Comparison of ENCODE assay signal across 1 cellular context in the genomic region with DNA sequence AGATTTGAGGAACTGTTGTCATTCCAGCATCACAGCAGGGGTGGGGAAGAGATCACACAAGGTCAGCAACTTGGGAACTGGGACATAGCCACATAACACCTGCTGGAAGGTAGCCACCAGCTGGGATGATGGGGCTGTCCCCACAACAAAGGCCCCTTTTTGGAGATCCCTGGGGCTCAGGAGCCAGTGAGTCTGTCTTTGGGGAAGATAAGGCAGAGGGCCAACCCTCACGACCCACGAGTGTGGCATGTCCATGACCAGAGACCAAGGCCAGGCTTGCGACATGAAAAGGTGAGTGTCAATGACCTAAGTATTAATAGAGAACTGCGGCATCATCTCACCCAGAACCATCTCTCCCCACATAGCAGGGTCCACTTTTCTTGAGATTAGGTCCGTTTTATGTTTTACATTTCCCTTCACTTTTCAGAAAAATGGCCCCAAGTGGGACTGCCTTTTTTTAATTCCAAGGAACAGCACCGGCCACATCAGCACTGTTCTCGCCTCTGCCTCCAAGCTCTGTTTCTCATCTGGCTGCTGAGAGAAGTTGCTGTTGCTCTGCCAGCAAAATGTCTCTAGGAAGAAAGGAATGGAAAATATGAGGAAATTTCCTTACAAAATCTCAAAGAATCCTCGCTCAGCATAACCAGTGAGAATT.
TF ChIP-seq lines count a peak whose summit lies in the region.

No MANE protein-coding gene starts in this region.

TF ChIP-seq in HepG2, 621 proteins besides CTCF, POLR2A, EP300 and RAD21 (continued from another document and continues in another):
- TF ChIP-seq, protein P1, sequence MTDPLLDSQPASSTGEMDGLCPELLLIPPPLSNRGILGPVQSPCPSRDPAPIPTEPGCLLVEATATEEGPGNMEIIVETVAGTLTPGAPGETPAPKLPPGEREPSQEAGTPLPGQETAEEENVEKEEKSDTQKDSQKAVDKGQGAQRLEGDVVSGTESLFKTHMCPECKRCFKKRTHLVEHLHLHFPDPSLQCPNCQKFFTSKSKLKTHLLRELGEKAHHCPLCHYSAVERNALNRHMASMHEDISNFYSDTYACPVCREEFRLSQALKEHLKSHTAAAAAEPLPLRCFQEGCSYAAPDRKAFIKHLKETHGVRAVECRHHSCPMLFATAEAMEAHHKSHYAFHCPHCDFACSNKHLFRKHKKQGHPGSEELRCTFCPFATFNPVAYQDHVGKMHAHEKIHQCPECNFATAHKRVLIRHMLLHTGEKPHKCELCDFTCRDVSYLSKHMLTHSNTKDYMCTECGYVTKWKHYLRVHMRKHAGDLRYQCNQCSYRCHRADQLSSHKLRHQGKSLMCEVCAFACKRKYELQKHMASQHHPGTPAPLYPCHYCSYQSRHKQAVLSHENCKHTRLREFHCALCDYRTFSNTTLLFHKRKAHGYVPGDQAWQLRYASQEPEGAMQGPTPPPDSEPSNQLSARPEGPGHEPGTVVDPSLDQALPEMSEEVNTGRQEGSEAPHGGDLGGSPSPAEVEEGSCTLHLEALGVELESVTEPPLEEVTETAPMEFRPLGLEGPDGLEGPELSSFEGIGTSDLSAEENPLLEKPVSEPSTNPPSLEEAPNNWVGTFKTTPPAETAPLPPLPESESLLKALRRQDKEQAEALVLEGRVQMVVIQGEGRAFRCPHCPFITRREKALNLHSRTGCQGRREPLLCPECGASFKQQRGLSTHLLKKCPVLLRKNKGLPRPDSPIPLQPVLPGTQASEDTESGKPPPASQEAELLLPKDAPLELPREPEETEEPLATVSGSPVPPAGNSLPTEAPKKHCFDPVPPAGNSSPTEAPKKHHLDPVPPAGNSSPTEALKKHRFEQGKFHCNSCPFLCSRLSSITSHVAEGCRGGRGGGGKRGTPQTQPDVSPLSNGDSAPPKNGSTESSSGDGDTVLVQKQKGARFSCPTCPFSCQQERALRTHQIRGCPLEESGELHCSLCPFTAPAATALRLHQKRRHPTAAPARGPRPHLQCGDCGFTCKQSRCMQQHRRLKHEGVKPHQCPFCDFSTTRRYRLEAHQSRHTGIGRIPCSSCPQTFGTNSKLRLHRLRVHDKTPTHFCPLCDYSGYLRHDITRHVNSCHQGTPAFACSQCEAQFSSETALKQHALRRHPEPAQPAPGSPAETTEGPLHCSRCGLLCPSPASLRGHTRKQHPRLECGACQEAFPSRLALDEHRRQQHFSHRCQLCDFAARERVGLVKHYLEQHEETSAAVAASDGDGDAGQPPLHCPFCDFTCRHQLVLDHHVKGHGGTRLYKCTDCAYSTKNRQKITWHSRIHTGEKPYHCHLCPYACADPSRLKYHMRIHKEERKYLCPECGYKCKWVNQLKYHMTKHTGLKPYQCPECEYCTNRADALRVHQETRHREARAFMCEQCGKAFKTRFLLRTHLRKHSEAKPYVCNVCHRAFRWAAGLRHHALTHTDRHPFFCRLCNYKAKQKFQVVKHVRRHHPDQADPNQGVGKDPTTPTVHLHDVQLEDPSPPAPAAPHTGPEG (CRISPR knock-in tag; IDR thresholded peaks at IDR 0.05): no peak
- TF ChIP-seq SMAD1 (CRISPR knock-in tag; IDR thresholded peaks at IDR 0.05; ENCODE audit: borderline replicate concordance, low read depth): 0 out of 2 replicates have a peak, but pooled peaks have one; percentile 18
- TF ChIP-seq, protein P2, sequence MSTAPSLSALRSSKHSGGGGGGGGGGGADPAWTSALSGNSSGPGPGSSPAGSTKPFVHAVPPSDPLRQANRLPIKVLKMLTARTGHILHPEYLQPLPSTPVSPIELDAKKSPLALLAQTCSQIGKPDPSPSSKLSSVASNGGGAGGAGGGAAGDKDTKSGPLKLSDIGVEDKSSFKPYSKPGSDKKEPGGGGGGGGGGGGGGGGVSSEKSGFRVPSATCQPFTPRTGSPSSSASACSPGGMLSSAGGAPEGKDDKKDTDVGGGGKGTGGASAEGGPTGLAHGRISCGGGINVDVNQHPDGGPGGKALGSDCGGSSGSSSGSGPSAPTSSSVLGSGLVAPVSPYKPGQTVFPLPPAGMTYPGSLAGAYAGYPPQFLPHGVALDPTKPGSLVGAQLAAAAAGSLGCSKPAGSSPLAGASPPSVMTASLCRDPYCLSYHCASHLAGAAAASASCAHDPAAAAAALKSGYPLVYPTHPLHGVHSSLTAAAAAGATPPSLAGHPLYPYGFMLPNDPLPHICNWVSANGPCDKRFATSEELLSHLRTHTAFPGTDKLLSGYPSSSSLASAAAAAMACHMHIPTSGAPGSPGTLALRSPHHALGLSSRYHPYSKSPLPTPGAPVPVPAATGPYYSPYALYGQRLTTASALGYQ (CRISPR knock-in tag; IDR thresholded peaks at IDR 0.05): no peak; the same call in 1 of the 2 replicates
- TF ChIP-seq ZBTB38 (CRISPR knock-in tag; IDR thresholded peaks at IDR 0.05): peak; percentile 33
- TF ChIP-seq ZNF737 (CRISPR knock-in tag; IDR thresholded peaks at IDR 0.05; ENCODE audit: borderline replicate concordance): no peak
- no peak for TF ChIP-seq ZNF383 (CRISPR knock-in tag; IDR thresholded peaks at IDR 0.05; ENCODE audit: borderline replicate concordance)
- TF ChIP-seq, protein P3, sequence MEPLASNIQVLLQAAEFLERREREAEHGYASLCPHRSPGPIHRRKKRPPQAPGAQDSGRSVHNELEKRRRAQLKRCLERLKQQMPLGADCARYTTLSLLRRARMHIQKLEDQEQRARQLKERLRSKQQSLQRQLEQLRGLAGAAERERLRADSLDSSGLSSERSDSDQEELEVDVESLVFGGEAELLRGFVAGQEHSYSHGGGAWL (CRISPR knock-in tag; IDR thresholded peaks at IDR 0.05): no peak
- TF ChIP-seq HNRNPUL1 (IDR thresholded peaks at IDR 0.05; ENCODE audit: low read depth, low read length): no peak
- 0 out of 2 replicates have a peak, but pooled peaks have one; percentile 32 for TF ChIP-seq RBFOX2 (IDR thresholded peaks at IDR 0.05; ENCODE audit: low read depth, low read length)
- TF ChIP-seq MAFF (IDR thresholded peaks at IDR 0.05; ENCODE audit: low read depth, low read length): no peak
- TF ChIP-seq ZEB1 (IDR thresholded peaks at IDR 0.05; ENCODE audit: insufficient replicate concordance, low read depth): peak; percentile 85
- peak; percentile 69 for TF ChIP-seq TCF7 (IDR thresholded peaks at IDR 0.05; ENCODE audit: low read depth)
- TF ChIP-seq, protein P4, sequence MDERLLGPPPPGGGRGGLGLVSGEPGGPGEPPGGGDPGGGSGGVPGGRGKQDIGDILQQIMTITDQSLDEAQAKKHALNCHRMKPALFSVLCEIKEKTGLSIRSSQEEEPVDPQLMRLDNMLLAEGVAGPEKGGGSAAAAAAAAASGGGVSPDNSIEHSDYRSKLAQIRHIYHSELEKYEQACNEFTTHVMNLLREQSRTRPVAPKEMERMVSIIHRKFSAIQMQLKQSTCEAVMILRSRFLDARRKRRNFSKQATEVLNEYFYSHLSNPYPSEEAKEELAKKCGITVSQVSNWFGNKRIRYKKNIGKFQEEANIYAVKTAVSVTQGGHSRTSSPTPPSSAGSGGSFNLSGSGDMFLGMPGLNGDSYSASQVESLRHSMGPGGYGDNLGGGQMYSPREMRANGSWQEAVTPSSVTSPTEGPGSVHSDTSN (CRISPR knock-in tag; IDR thresholded peaks at IDR 0.05): no peak
- peak; percentile 95 for TF ChIP-seq NCOA2 (CRISPR knock-in tag; IDR thresholded peaks at IDR 0.05)
- 0 out of 2 replicates have a peak, but pooled peaks have one; percentile 45 for TF ChIP-seq AHR (CRISPR knock-in tag; IDR thresholded peaks at IDR 0.05)
- TF ChIP-seq, protein P5, sequence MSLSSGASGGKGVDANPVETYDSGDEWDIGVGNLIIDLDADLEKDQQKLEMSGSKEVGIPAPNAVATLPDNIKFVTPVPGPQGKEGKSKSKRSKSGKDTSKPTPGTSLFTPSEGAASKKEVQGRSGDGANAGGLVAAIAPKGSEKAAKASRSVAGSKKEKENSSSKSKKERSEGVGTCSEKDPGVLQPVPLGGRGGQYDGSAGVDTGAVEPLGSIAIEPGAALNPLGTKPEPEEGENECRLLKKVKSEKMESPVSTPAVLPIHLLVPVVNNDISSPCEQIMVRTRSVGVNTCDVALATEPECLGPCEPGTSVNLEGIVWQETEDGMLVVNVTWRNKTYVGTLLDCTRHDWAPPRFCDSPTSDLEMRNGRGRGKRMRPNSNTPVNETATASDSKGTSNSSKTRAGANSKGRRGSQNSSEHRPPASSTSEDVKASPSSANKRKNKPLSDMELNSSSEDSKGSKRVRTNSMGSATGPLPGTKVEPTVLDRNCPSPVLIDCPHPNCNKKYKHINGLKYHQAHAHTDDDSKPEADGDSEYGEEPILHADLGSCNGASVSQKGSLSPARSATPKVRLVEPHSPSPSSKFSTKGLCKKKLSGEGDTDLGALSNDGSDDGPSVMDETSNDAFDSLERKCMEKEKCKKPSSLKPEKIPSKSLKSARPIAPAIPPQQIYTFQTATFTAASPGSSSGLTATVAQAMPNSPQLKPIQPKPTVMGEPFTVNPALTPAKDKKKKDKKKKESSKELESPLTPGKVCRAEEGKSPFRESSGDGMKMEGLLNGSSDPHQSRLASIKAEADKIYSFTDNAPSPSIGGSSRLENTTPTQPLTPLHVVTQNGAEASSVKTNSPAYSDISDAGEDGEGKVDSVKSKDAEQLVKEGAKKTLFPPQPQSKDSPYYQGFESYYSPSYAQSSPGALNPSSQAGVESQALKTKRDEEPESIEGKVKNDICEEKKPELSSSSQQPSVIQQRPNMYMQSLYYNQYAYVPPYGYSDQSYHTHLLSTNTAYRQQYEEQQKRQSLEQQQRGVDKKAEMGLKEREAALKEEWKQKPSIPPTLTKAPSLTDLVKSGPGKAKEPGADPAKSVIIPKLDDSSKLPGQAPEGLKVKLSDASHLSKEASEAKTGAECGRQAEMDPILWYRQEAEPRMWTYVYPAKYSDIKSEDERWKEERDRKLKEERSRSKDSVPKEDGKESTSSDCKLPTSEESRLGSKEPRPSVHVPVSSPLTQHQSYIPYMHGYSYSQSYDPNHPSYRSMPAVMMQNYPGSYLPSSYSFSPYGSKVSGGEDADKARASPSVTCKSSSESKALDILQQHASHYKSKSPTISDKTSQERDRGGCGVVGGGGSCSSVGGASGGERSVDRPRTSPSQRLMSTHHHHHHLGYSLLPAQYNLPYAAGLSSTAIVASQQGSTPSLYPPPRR (CRISPR knock-in tag; IDR thresholded peaks at IDR 0.05; ENCODE audit: borderline replicate concordance): peak; percentile 14; the same call in 1 of the 2 replicates
- no peak for TF ChIP-seq PCBP2 (optimal IDR thresholded peaks at IDR 0.05; ENCODE audit: low read depth, low read length, poor library complexity, severe bottlenecking)
- TF ChIP-seq, protein P6, sequence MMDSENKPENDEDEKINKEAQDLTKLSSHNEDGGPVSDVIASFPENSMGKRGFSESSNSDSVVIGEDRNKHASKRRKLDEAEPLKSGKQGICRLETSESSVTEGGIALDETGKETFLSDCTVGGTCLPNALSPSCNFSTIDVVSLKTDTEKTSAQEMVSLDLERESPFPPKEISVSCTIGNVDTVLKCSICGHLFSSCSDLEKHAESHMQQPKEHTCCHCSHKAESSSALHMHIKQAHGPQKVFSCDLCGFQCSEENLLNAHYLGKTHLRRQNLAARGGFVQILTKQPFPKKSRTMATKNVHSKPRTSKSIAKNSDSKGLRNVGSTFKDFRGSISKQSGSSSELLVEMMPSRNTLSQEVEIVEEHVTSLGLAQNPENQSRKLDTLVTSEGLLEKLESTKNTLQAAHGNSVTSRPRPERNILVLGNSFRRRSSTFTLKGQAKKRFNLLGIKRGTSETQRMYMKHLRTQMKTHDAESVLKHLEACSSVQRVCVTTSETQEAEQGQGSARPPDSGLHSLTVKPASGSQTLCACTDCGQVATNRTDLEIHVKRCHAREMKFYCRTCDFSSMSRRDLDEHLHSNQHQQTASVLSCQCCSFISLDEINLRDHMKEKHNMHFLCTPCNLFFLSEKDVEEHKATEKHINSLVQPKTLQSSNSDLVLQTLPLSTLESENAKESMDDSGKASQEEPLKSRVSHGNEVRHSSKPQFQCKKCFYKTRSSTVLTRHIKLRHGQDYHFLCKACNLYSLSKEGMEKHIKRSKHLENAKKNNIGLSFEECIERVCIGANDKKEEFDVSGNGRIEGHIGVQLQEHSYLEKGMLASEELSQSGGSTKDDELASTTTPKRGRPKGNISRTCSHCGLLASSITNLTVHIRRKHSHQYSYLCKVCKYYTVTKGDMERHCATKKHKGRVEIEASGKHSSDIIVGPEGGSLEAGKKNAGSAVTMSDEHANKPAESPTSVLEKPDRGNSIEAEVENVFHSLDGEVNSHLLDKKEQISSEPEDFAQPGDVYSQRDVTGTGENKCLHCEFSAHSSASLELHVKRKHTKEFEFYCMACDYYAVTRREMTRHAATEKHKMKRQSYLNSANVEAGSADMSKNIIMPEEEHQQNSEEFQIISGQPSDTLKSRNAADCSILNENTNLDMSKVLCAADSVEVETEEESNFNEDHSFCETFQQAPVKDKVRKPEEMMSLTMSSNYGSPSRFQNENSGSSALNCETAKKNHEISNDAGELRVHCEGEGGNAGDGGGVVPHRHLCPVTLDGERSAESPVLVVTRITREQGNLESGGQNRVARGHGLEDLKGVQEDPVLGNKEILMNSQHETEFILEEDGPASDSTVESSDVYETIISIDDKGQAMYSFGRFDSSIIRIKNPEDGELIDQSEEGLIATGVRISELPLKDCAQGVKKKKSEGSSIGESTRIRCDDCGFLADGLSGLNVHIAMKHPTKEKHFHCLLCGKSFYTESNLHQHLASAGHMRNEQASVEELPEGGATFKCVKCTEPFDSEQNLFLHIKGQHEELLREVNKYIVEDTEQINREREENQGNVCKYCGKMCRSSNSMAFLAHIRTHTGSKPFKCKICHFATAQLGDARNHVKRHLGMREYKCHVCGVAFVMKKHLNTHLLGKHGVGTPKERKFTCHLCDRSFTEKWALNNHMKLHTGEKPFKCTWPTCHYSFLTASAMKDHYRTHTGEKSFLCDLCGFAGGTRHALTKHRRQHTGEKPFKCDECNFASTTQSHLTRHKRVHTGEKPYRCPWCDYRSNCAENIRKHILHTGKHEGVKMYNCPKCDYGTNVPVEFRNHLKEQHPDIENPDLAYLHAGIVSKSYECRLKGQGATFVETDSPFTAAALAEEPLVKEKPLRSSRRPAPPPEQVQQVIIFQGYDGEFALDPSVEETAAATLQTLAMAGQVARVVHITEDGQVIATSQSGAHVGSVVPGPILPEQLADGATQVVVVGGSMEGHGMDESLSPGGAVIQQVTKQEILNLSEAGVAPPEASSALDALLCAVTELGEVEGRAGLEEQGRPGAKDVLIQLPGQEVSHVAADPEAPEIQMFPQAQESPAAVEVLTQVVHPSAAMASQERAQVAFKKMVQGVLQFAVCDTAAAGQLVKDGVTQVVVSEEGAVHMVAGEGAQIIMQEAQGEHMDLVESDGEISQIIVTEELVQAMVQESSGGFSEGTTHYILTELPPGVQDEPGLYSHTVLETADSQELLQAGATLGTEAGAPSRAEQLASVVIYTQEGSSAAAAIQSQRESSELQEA (CRISPR knock-in tag; IDR thresholded peaks at IDR 0.05; ENCODE audit: not compliant biosample characterization): no peak
- no peak for TF ChIP-seq POLR2G (IDR thresholded peaks at IDR 0.05; ENCODE audit: low read depth, low read length)
- 0 out of 2 replicates have a peak, but pooled peaks have one; percentile 23 for TF ChIP-seq ZNF124 (CRISPR knock-in tag; IDR thresholded peaks at IDR 0.05)
- TF ChIP-seq NBN (conservative IDR thresholded peaks at IDR 0.05): no peak
- TF ChIP-seq, protein P7, sequence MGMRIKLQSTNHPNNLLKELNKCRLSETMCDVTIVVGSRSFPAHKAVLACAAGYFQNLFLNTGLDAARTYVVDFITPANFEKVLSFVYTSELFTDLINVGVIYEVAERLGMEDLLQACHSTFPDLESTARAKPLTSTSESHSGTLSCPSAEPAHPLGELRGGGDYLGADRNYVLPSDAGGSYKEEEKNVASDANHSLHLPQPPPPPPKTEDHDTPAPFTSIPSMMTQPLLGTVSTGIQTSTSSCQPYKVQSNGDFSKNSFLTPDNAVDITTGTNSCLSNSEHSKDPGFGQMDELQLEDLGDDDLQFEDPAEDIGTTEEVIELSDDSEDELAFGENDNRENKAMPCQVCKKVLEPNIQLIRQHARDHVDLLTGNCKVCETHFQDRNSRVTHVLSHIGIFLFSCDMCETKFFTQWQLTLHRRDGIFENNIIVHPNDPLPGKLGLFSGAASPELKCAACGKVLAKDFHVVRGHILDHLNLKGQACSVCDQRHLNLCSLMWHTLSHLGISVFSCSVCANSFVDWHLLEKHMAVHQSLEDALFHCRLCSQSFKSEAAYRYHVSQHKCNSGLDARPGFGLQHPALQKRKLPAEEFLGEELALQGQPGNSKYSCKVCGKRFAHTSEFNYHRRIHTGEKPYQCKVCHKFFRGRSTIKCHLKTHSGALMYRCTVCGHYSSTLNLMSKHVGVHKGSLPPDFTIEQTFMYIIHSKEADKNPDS (CRISPR knock-in tag; IDR thresholded peaks at IDR 0.05): peak; percentile 86; the same call in 1 of the 2 replicates
- no peak for TF ChIP-seq ZBTB8A (CRISPR knock-in tag; IDR thresholded peaks at IDR 0.05; ENCODE audit: borderline replicate concordance, low read depth)
